ENCODE assay signal across 9 cellular contexts in the genomic region with DNA sequence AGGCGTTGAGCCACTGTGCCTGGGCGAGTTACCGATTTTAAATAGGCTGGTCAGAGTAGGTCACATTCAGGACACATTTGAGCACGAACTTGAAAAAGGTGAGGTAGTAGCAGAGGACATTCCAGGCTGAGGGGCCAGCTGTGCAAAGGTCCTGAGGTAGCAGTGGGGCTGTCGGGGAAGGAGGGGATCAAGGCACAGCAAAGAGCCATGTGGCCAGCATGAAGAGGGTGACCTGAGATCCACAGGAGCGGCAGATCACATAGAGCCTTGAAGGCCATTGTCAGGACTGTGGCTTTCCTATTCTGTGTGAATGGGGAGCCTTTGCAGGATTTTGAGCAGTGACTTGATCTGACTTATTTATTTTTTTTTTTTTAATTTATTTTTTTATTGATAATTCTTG. TPM values are rescaled to one million over a fixed set of nuclear protein-coding genes. Genes with fewer than 3 reads are reported as not detected.
"Had no signal": no experiment of that assay in that cellular context is flagged by ENCODE, and none has a peak within 500 bp of the region (broad histone marks: within the 10 kb centered on the region; RNA-seq: fewer than 3 reads in every experiment).

No MANE protein-coding gene starts in this region.

- H3K27ac Mint-ChIP-seq: IgD-negative memory B cell had no signal

- H3K4me3 ChIP-seq: GM23248, HAP-1 had no signal

- H3K27me3 Mint-ChIP-seq: IgD-negative memory B cell had no signal

- H3K9ac ChIP-seq: GM23248 had no signal

- FAIRE-seq: HTR-8/SVneo had no signal

- H3K36me3 Mint-ChIP-seq: IgD-negative memory B cell had no signal

- DNase-seq: GM23248, GOT3, H7 had no signal

- H3K4me3 Mint-ChIP-seq: IgD-negative memory B cell had no signal

- H2AFZ ChIP-seq: GM23248 had no signal

- H3K4me1 ChIP-seq: HAP-1 had no signal

- ATAC-seq: HCT116 had no signal

- H3K27ac ChIP-seq: GM23248 had no signal

- H3K9me3 ChIP-seq: HAP-1 had no signal

- H3K36me3 ChIP-seq: HAP-1 had no signal

RNA-seq across cellular contexts. Expression of a gene that starts 6.5 kb away (rescaled TPM):
- total RNA-seq: GM23248, H4, HT-29 had no signal
- polyA plus RNA-seq: GM23248, IgD-negative memory B cell had no signal

RNA-seq across cellular contexts. Expression of a gene that starts 19.7 kb away (rescaled TPM):
- total RNA-seq: GM23248, H4, H7, HT-29 had no signal
- polyA plus RNA-seq: GM23248, IgD-negative memory B cell had no signal
